15 cellular contexts compared by ENCODE assay signal in the genomic region with DNA sequence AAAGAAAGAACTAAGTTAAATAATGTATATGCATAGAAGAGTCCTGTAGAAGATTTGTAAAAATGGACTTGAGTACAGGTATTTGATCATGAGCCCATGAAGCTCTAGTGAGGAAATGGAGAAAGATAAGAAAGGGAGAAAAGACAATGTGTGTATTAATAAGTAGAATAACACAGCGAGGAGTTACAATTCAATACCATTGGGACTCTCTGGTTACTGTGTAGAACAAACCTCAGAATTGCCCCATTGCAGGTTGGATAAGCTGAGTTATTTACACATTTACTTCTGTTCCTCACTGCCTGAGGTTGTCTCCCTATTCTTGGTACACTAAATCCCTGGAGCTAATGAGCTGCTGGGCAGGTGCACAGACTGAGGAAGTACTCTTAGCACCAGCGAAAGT. TPM values are rescaled to one million over a fixed set of nuclear protein-coding genes. Genes with fewer than 3 reads are reported as not detected.
A peak's percentile ranks its signal among the peaks of the same experiment; 100 is the strongest.
DNase-seq lines count a peak whose midpoint lies in the region; ATAC-seq and TF ChIP-seq lines count a peak whose summit lies in the region.
"Had no signal": no experiment of that assay in that cellular context is flagged by ENCODE, and none has a peak within 500 bp of the region (broad histone marks: within the 10 kb centered on the region; RNA-seq: fewer than 3 reads in every experiment).

No MANE protein-coding gene starts in this region.

- H3K4me3 Mint-ChIP-seq in IgD-negative memory B cell (peak overlapping the region; percentile 18 to 82 (median 68)), mesothelial cell of epicardium (no peak overlapping the region), CD14-positive monocyte (no peak overlapping the region)
- peak overlapping the region; percentile 1 to 53 for H3K4me3 Mint-ChIP-seq in stimulated activated naive B cell treated with anti-CD40 and anti-IgM and Interleukin-4, amounts not matched to agents 10 μg/mL and 1 μg/mL and 100 μg/mL, for 72 hours
- H3K4me3 Mint-ChIP-seq: CD4-positive, CD25-positive, alpha-beta regulatory T cell had no signal

- H3K9ac ChIP-seq in BLaER1 = no peak overlapping the region

- H3K36me3 Mint-ChIP-seq in IgD-negative memory B cell = peaks cover 27% of the 10 kb centered on the region
- H3K36me3 Mint-ChIP-seq in mesothelial cell of epicardium = no peaks in the 10 kb centered on the region
- H3K36me3 Mint-ChIP-seq in stimulated activated naive B cell treated with anti-CD40 and anti-IgM and Interleukin-4, amounts not matched to agents 10 μg/mL and 1 μg/mL and 100 μg/mL, for 72 hours = peaks cover 26 to 28% of the 10 kb centered on the region in 2 donors
- no peaks in the 10 kb centered on the region for H3K36me3 Mint-ChIP-seq in CD14-positive monocyte
- H3K36me3 Mint-ChIP-seq: CD4-positive, CD25-positive, alpha-beta regulatory T cell had no signal

- DNase-seq in mesothelial cell of epicardium (ENCODE audit: low spot score in 2 of 2, unreplicated experiment in 2 of 2) (no peak), left colon (no peak), CD14-positive monocyte (ENCODE audit: low spot score) (no peak)
- DNase-seq in stimulated activated naive B cell treated with anti-CD40 and anti-IgM and Interleukin-4, amounts not matched to agents 10 μg/mL and 1 μg/mL and 100 μg/mL, for 72 hours = no peak
- DNase-seq: ACHN; CD4-positive, CD25-positive, alpha-beta regulatory T cell; DMS79; GOT3; KBM-7 had no signal

- H3K27me3 Mint-ChIP-seq in IgD-negative memory B cell (no peaks in the 10 kb centered on the region), mesothelial cell of epicardium (ENCODE audit: low read depth) (no peaks in the 10 kb centered on the region), CD14-positive monocyte (ENCODE audit: low read depth in 3 of 3) (peaks cover 0 to 3% (median 0%) of the 10 kb centered on the region in 3 donors)
- H3K27me3 Mint-ChIP-seq in stimulated activated naive B cell treated with anti-CD40 and anti-IgM and Interleukin-4, amounts not matched to agents 10 μg/mL and 1 μg/mL and 100 μg/mL, for 72 hours = no peaks in the 10 kb centered on the region
- H3K27me3 Mint-ChIP-seq: CD4-positive, CD25-positive, alpha-beta regulatory T cell had no signal

- no peak overlapping the region for H3K27ac ChIP-seq in BLaER1

- no peak overlapping the region for H3K4me3 ChIP-seq in BLaER1
- H3K4me3 ChIP-seq: HAP-1 had no signal

- ATAC-seq in stimulated activated naive B cell treated with anti-CD40 and anti-IgM and Interleukin-4, amounts not matched to agents 10 μg/mL and 1 μg/mL and 100 μg/mL, for 72 hours (replicated peaks) = peak; percentile 69 to 77
- ATAC-seq in left colon (no peak), HG03135 (IDR thresholded peaks at IDR 0.05; ENCODE audit: unreplicated experiment) (no peak)

- H3K27me3 ChIP-seq in BLaER1 = no peaks in the 10 kb centered on the region

- H3K27ac Mint-ChIP-seq in IgD-negative memory B cell (peak overlapping the region; percentile 1 to 79 (median 41)), mesothelial cell of epicardium (peak overlapping the region; percentile 15), CD14-positive monocyte (no peak overlapping the region)
- H3K27ac Mint-ChIP-seq in stimulated activated naive B cell treated with anti-CD40 and anti-IgM and Interleukin-4, amounts not matched to agents 10 μg/mL and 1 μg/mL and 100 μg/mL, for 72 hours = peak overlapping the region; percentile 56

- no peak for TF ChIP-seq CTCF in mesothelial cell of epicardium (IDR thresholded peaks at IDR 0.05; ENCODE audit: unreplicated experiment)
- no peak for TF ChIP-seq CTCF in CD14-positive monocyte (IDR thresholded peaks at IDR 0.05)

- peak overlapping the region; percentile 46 for H3K4me2 ChIP-seq in BLaER1

- peaks cover 17% of the 10 kb centered on the region for H3K4me1 ChIP-seq in BLaER1

- H3K9me3 Mint-ChIP-seq in IgD-negative memory B cell = peaks cover 0 to 13% (median 2%) of the 10 kb centered on the region in 3 donors
- H3K9me3 Mint-ChIP-seq in mesothelial cell of epicardium = peaks cover 17% of the 10 kb centered on the region
- peaks cover 13 to 17% of the 10 kb centered on the region in 2 donors for H3K9me3 Mint-ChIP-seq in stimulated activated naive B cell treated with anti-CD40 and anti-IgM and Interleukin-4, amounts not matched to agents 10 μg/mL and 1 μg/mL and 100 μg/mL, for 72 hours
- H3K9me3 Mint-ChIP-seq in CD14-positive monocyte = peaks cover 0 to 10% (median 6%) of the 10 kb centered on the region in 7 donors

- H3K4me1 Mint-ChIP-seq in IgD-negative memory B cell (peaks cover 50 to 71% (median 63%) of the 10 kb centered on the region in 3 donors), mesothelial cell of epicardium (peaks cover 12% of the 10 kb centered on the region), CD14-positive monocyte (peaks cover under 1% of the 10 kb centered on the region)
- H3K4me1 Mint-ChIP-seq in stimulated activated naive B cell treated with anti-CD40 and anti-IgM and Interleukin-4, amounts not matched to agents 10 μg/mL and 1 μg/mL and 100 μg/mL, for 72 hours = peaks cover 22 to 60% of the 10 kb centered on the region in 2 donors
- H3K4me1 Mint-ChIP-seq: CD4-positive, CD25-positive, alpha-beta regulatory T cell had no signal

- H3K9me3 ChIP-seq in BLaER1 = peaks cover 25% of the 10 kb centered on the region
- H3K9me3 ChIP-seq: HAP-1 had no signal

- H3K36me3 ChIP-seq in BLaER1 = no peaks in the 10 kb centered on the region
- H3K36me3 ChIP-seq: HAP-1 had no signal

- intact Hi-C loops in left colon (cut with DNase I, micrococcal nuclease) = no loop called here
- intact Hi-C loops in CD14-positive monocyte (cut with micrococcal nuclease) = no loop called here

- H4K20me1 ChIP-seq in BLaER1 = no peaks in the 10 kb centered on the region

RNA-seq across cellular contexts. Expression of a gene that starts 33.3 kb away (rescaled TPM):
- 599 TPM for polyA plus RNA-seq in IgD-negative memory B cell
- 0.63 to 0.87 TPM (median 0.82 TPM) in 3 replicates for total RNA-seq in mesothelial cell of epicardium
- 1 to 10 TPM; 1.2 to 1.3 TPM for total RNA-seq in left colon
- 1 to 10 TPM; 2.6 to 5.2 TPM for polyA plus RNA-seq in CD14-positive monocyte
- total RNA-seq: G401, LHCN-M2 had no signal

Comparison
In these comparisons a context has a peak if more than half of its experiments do, and no peak if none do; other contexts are left out.
1. H3K27ac Mint-ChIP-seq: peak in IgD-negative memory B cell (3 of 3), mesothelial cell of epicardium (single experiment) and stimulated activated naive B cell treated with anti-CD40 and anti-IgM and Interleukin-4, amounts not matched to agents 10 μg/mL and 1 μg/mL and 100 μg/mL, for 72 hours (single experiment); none in CD14-positive monocyte (0 of 7).
2. H3K4me3 Mint-ChIP-seq: peak in IgD-negative memory B cell (4 of 4) and stimulated activated naive B cell treated with anti-CD40 and anti-IgM and Interleukin-4, amounts not matched to agents 10 μg/mL and 1 μg/mL and 100 μg/mL, for 72 hours (2 of 2); none in mesothelial cell of epicardium (single experiment) and CD14-positive monocyte (0 of 2).
3. ATAC-seq: peak in stimulated activated naive B cell treated with anti-CD40 and anti-IgM and Interleukin-4, amounts not matched to agents 10 μg/mL and 1 μg/mL and 100 μg/mL, for 72 hours (2 of 2); none in left colon (single experiment) and HG03135 (single experiment).